Comparison of ENCODE assay signal across 26 cellular contexts in the genomic region with DNA sequence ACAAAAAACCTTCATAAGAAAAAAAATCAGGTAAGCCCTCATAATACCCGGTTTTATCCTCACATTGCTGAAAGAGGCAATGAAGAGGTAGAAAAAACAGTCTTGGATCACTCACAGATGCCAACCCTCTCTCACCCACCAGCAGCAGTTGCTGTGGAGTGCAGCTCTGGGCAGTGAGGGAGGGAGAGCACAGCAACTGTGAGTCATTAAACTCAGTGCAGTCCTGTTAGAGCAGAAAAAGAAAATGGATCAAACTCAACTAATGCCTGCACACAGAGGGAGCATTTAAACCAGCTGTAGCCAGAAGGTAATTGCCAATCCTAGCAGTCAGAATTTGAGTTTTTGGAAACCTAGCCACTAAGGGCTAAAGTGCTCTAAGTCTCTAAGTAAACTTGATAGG.
DNase-seq lines count a peak whose midpoint lies in the region; ATAC-seq and TF ChIP-seq lines count a peak whose summit lies in the region.
"Had no signal": no experiment of that assay in that cellular context is flagged by ENCODE, and none has a peak within 500 bp of the region (broad histone marks: within the 10 kb centered on the region; RNA-seq: fewer than 3 reads in every experiment).

No MANE protein-coding gene starts in this region.

- H3K4me3 ChIP-seq in gastroesophageal sphincter, result no peak overlapping the region
- H3K4me3 ChIP-seq: ovary, Peyer's patch, SJSA1, stomach had no signal

- no peaks in the 10 kb centered on the region for H3K4me1 ChIP-seq in gastroesophageal sphincter
- H3K4me1 ChIP-seq: Peyer's patch, SJSA1, stomach had no signal

- DNase-seq in AG20443 (ENCODE audit: low spot score) (peak; percentile 17), HCEC 1CT (peak; percentile 16), astrocyte of the hippocampus (ENCODE audit: low read depth, low spot score) (peak; percentile 4), kidney tubule cell (ENCODE audit: low spot score) (peak; percentile 45), NCI-H2171 (lab: John Stamatoyannopoulos, UW) (no peak)
- DNase-seq in central memory CD4-positive, alpha-beta T cell, result no peak
- DNase-seq: activated CD4-positive, alpha-beta T cell treated with anti-CD3 and anti-CD28 coated beads for 4 hours; CD4-positive, CD25-positive, alpha-beta regulatory T cell; DMS 273 treated with DMSO at 0.1 percent for 48 hours; effector CD8-positive, alpha-beta T cell; GF-D8; left colon; mesendoderm; natural killer cell; NCI-H2107; NCI-H510A treated with DMSO at 0.1 percent for 48 hours; ovary; Peyer's patch; right cardiac atrium; stomach; trophoblast cell had no signal

- peaks cover 0 to 9% (median 0%) of the 10 kb centered on the region in 3 donors for H3K9me3 ChIP-seq in gastroesophageal sphincter
- H3K9me3 ChIP-seq: ovary, Peyer's patch, SJSA1 had no signal

- no peak for TF ChIP-seq POLR2A in gastroesophageal sphincter (IDR thresholded peaks at IDR 0.05)

- no peak overlapping the region for H3K27ac ChIP-seq in gastroesophageal sphincter
- H3K27ac ChIP-seq: ovary, Peyer's patch, SJSA1, stomach had no signal

- ATAC-seq in gastroesophageal sphincter (no peak), HG02759 (IDR thresholded peaks at IDR 0.05; ENCODE audit: unreplicated experiment) (no peak)
- ATAC-seq: activated naive CD4-positive, alpha-beta T cell treated with anti-CD3 and anti-CD28 coated beads, Interleukin-2, amount 50 U/mL, for 72 hours; esophagus mucosa; left colon; natural killer cell; right cardiac atrium had no signal

- H3K27me3 ChIP-seq in gastroesophageal sphincter, result no peaks in the 10 kb centered on the region
- H3K27me3 ChIP-seq: ovary, Peyer's patch, SJSA1, stomach had no signal

- no peak for TF ChIP-seq CTCF in gastroesophageal sphincter (IDR thresholded peaks at IDR 0.05)

- TF ChIP-seq EP300 in gastroesophageal sphincter (IDR thresholded peaks at IDR 0.05), result no peak

- no peaks in the 10 kb centered on the region for H3K36me3 ChIP-seq in gastroesophageal sphincter
- H3K36me3 ChIP-seq: ovary, Peyer's patch, SJSA1, stomach had no signal

- WGBS in gastroesophageal sphincter (ENCODE audit: low coverage in 1 of 2), 2 donors, result 71 to 78% methylated on average over 1 of the region's 1 CpG

Comparison
In these comparisons a context has a peak if more than half of its experiments do, and no peak if none do; other contexts are left out.
1. DNase-seq: peak in AG20443 (single experiment), HCEC 1CT (single experiment), astrocyte of the hippocampus (single experiment) and kidney tubule cell (single experiment); none in central memory CD4-positive, alpha-beta T cell (single experiment) and NCI-H2171 (single experiment).